In genomic region chr15:50707878-50708427, GRCh38 we compare ENCODE assay signal across 1 cellular context.
TF ChIP-seq lines count a peak whose summit lies in the region.

No MANE protein-coding gene starts in this region.

TF ChIP-seq in K562, 482 proteins besides CTCF, POLR2A, EP300 and RAD21 (continued from another document):
- TF ChIP-seq TFE3 (CRISPR knock-in tag; IDR thresholded peaks at IDR 0.05), result peak; percentile 46; the same call in 1 of the 2 replicates
TF ChIP-seq in K562: peak in this region for 1.
